ENCODE assay signal across 25 cellular contexts in the genomic region with DNA sequence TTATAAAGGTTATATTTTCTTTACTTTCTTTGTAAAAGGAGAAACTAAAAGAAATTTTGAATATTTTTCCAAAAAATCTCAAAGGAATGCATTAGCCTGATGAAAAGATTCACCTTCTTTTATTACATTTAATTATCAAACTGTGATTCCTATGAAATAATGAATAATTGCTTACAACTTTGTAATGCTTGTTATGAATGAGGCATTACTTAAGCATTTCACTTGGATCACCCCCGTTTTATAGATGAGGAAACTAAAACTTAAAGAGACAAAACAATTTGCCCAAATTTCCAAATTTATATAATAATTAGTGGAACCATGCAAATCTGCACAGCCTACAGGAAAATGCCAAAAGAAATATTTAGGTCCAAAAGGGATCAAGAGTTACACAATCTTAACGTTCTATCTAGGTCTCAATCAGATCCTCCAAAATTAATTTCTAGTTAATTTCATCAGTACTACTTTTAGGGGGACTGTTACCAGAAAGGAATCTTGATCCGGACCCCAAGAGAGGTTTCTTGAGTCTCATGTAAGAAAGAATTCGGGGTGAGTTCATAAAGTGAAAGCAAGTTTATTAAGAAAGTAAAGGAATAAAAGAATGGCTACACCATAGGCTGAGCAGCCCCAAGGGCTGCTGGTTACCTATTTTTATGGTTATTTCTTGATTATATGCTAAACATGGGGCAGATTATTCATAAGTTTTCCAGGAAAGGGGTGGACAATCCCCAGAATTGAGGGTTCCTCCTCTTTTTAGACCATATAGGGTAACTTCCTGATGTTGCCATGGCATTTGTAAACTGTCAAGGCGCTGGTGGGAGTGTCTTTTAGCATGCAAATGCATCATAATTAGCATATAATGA.
"Had no signal": no experiment of that assay in that cellular context is flagged by ENCODE, and none has a peak within 500 bp of the region (broad histone marks: within the 10 kb centered on the region; RNA-seq: fewer than 3 reads in every experiment).

No MANE protein-coding gene starts in this region.

- H3K36me3 ChIP-seq: esophagus muscularis mucosa, heart left ventricle, left lung, lower lobe of right lung, pancreas, transverse colon had no signal

- H3K4me3 ChIP-seq: esophagus muscularis mucosa, heart left ventricle, left lung, lower lobe of right lung, pancreas, psoas muscle, smooth muscle cell, testis, transverse colon had no signal

- H3K27ac ChIP-seq: esophagus muscularis mucosa, foreskin keratinocyte, heart left ventricle, left lung, lower lobe of right lung, pancreas, psoas muscle, testis had no signal

- FAIRE-seq: bronchial epithelial cell, pancreas had no signal

- H3K4me1 ChIP-seq: esophagus muscularis mucosa, foreskin keratinocyte, left lung, lower lobe of right lung, pancreas, psoas muscle, testis had no signal

- DNase-seq: activated B cell treated with CpG ODN at 0.5 μM for 24 hours; activated CD4-positive, alpha-beta T cell treated with anti-CD3 and anti-CD28 coated beads for 36 hours; activated CD8-positive, alpha-beta memory T cell treated with anti-CD3 and anti-CD28 coated beads, Interleukin-2, amount 10 ng/mL, durations not matched to agents 7 days and 5 days; activated CD8-positive, alpha-beta T cell treated with anti-CD3 and anti-CD28 coated beads, Interleukin-2, amount 10 ng/mL, durations not matched to agents 7 days and 5 days; activated naive CD4-positive, alpha-beta T cell; activated T-cell treated with anti-CD3 and anti-CD28 coated beads, Interleukin-2, amount 50 U/mL, for 48 hours; foreskin keratinocyte; heart left ventricle; hypothalamus; left lung; lower lobe of right lung; mesenchymal stem cell; naive thymus-derived CD8-positive, alpha-beta T cell; nucleus accumbens; pancreas; psoas muscle; stimulated activated CD4-positive, alpha-beta T cell treated with anti-CD3 and anti-CD28 coated beads, Interleukin-15, amount 100 ng/mL, for 24 hours; stimulated activated naive CD4-positive, alpha-beta T cell; T1000; testis; transverse colon had no signal

- H3K27me3 ChIP-seq: esophagus muscularis mucosa, foreskin keratinocyte, heart left ventricle, left lung, pancreas, testis, transverse colon had no signal

- H3K9me3 ChIP-seq: esophagus muscularis mucosa, heart left ventricle, left lung, lower lobe of right lung, pancreas, psoas muscle, testis, transverse colon had no signal

- ATAC-seq: activated CD4-positive, alpha-beta T cell treated with anti-CD3 and anti-CD28 coated beads for 36 hours; activated CD8-positive, alpha-beta memory T cell treated with anti-CD3 and anti-CD28 coated beads, Interleukin-2, amount 10 ng/mL, durations not matched to agents 7 days and 5 days; activated CD8-positive, alpha-beta T cell treated with anti-CD3 and anti-CD28 coated beads, Interleukin-2, amount 10 ng/mL, durations not matched to agents 7 days and 5 days; activated naive CD4-positive, alpha-beta T cell treated with anti-CD3 and anti-CD28 coated beads, Interleukin-2, amount 50 U/mL, for 72 hours; foreskin keratinocyte; heart left ventricle; lower lobe of right lung; naive thymus-derived CD8-positive, alpha-beta T cell; pancreas; psoas muscle had no signal

- H3K4me2 ChIP-seq: smooth muscle cell had no signal
